8 cellular contexts compared by ENCODE assay signal in the genomic region with DNA sequence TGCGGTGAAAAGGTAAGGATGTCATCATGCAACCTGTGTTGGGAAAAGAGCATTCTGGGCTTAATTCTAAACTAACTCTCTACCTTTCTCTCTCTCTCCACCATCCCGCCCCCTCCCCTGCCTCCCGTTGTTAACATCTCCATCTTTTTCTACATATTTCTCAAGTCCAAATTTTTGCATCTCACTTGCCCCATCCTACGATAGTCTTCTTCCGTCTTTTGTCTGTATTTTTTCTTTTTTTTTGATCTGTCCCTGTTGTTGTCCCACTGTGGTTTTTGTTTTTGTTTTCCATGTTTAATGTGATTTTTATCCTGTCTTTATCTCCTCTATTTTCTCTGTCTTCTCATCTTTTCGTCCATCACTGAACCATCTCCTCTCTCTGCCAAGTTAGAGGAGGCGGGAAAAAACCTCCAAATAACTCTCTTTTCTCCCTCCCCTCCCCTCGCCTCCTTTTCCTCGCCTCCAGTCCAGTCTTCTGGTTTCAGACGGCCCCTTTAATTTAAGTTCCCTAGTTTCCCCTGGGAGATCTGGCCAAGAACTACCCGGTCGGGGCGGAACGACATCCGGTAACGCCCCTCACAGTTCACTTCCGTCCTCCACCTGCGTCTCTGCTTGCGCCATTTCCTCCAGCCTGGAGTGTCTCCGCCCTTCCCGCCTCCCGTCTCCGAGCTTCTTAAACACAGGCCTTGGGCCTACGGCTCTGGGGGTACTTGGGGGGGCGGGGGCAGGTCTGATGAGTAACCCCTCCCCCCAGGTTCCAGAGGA. TPM values are rescaled to one million over a fixed set of nuclear protein-coding genes. Genes with fewer than 3 reads are reported as not detected.
DNase-seq lines count a peak whose midpoint lies in the region; ATAC-seq and TF ChIP-seq lines count a peak whose summit lies in the region.

A gene with protein sequence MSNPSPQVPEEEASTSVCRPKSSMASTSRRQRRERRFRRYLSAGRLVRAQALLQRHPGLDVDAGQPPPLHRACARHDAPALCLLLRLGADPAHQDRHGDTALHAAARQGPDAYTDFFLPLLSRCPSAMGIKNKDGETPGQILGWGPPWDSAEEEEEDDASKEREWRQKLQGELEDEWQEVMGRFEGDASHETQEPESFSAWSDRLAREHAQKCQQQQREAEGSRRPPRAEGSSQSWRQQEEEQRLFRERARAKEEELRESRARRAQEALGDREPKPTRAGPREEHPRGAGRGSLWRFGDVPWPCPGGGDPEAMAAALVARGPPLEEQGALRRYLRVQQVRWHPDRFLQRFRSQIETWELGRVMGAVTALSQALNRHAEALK (plus strand): TSS at position 647 of the 765 bp plus-strand sequence. CDS start 87 bp downstream, at position 734.

- ATAC-seq in HG02798 (IDR thresholded peaks at IDR 0.05; ENCODE audit: poor library complexity, unreplicated experiment): peak; percentile 79
- peak; percentile 96 for ATAC-seq in upper lobe of right lung

- peak within 1 kb of the TSS; percentile 64 for H3K4me3 ChIP-seq in GM08714 (ENCODE audit: low read length)
- peak within 1 kb of the TSS; percentile 70 for H3K4me3 ChIP-seq in left ventricle myocardium inferior
- peak within 1 kb of the TSS; percentile 60 for H3K4me3 ChIP-seq in upper lobe of right lung

- TF ChIP-seq CTCF in left ventricle myocardium inferior (IDR thresholded peaks at IDR 0.05; ENCODE audit: borderline replicate concordance) (no peak), progenitor cell of endocrine pancreas (IDR thresholded peaks at IDR 0.05; ENCODE audit: unreplicated experiment) (no peak), upper lobe of right lung (IDR thresholded peaks at IDR 0.05) (no peak)

- H3K36me3 Mint-ChIP-seq in progenitor cell of endocrine pancreas (ENCODE audit: insufficient read depth): peaks cover 1% of the 10 kb centered on the region

- H3K27me3 ChIP-seq in left ventricle myocardium inferior (ENCODE audit: low read depth): no peaks in the 10 kb centered on the region
- no peaks in the 10 kb centered on the region for H3K27me3 ChIP-seq in upper lobe of right lung

- intact Hi-C loops in left ventricle myocardium inferior (cut with micrococcal nuclease): loop anchor here (1.0 kb wide), 1 partner anchor 51 kb away; no protein-coding TSS in a partner anchor
- intact Hi-C loops in upper lobe of right lung (cut with DNase I): loop anchor here (5.0 kb wide), 1 partner anchor 50 kb away; no protein-coding TSS in a partner anchor

- no peaks in the 10 kb centered on the region for H3K27me3 Mint-ChIP-seq in progenitor cell of endocrine pancreas

- H3K4me1 ChIP-seq in left ventricle myocardium inferior (peaks cover 42% of the 10 kb centered on the region), upper lobe of right lung (peaks cover 18% of the 10 kb centered on the region)

- H3K27ac Mint-ChIP-seq in progenitor cell of endocrine pancreas: peak within 1 kb of the TSS; percentile 83

- H3K36me3 ChIP-seq in left ventricle myocardium inferior (peaks cover 27% of the 10 kb centered on the region), upper lobe of right lung (peaks cover 25% of the 10 kb centered on the region)

- H3K9me3 ChIP-seq in left ventricle myocardium inferior (replicated peaks): no peaks in the 10 kb centered on the region
- no peaks in the 10 kb centered on the region for H3K9me3 ChIP-seq in upper lobe of right lung

- peak within 1 kb of the TSS; percentile 93 for H3K27ac ChIP-seq in left ventricle myocardium inferior (replicated peaks)
- H3K27ac ChIP-seq in upper lobe of right lung: peak within 1 kb of the TSS; percentile 89

- peaks cover 20% of the 10 kb centered on the region for H3K4me1 Mint-ChIP-seq in progenitor cell of endocrine pancreas (ENCODE audit: low read depth)

- H3K9me3 Mint-ChIP-seq in progenitor cell of endocrine pancreas (ENCODE audit: low read depth): no peaks in the 10 kb centered on the region

- H3K4me3 Mint-ChIP-seq in progenitor cell of endocrine pancreas (ENCODE audit: low read depth): peak within 1 kb of the TSS; percentile 88

- DNase-seq in NCI-H1694 treated with DMSO at 0.1 percent for 48 hours (lab: John Stamatoyannopoulos, UW) (peak; percentile 93), T-helper 2 cell (peak; percentile 63 to 97 (median 85)), amygdala (lab: John Stamatoyannopoulos, UW) (peak; percentile 53 to 98 (median 94)), left ventricle myocardium inferior (peak; percentile 97), progenitor cell of endocrine pancreas (ENCODE audit: low spot score, unreplicated experiment) (peak; percentile 72), upper lobe of right lung (peak; percentile 95)

RNA-seq across cellular contexts. Expression of the gene that starts here (rescaled TPM):
- 11.5 TPM for total RNA-seq in left ventricle myocardium inferior
- 26.4 and 28.7 TPM in 2 replicates for total RNA-seq in progenitor cell of endocrine pancreas
- total RNA-seq in upper lobe of right lung: 22.6 TPM

Comparison
In these comparisons a context has a peak if more than half of its experiments do, and no peak if none do; other contexts are left out.
1. Peak in every context shown above with its lines: DNase-seq, ATAC-seq, H3K4me3 ChIP-seq and H3K27ac ChIP-seq.